Comparison of ENCODE assay signal across 20 cellular contexts in the genomic region with DNA sequence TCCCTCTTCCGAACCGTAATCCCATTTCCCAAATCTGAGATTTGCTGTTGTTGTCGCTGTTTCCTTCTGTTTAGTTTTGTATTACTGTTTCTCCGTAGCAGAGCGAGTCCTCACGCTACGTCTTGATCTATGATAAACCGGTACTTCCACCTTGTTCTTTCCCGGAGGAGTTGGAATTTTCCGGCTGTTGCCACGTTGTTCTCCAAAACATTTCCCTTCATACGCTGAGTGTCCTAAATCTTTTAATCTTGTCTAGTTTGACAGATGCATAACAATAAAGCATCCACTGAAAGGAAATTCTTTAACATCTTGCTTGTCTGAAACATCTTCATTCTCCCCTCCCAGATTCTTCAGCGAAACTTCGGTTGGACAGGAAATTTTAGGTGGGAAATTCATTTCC. TPM values are rescaled to one million over a fixed set of nuclear protein-coding genes. Genes with fewer than 3 reads are reported as not detected.
"Had no signal": no experiment of that assay in that cellular context is flagged by ENCODE, and none has a peak within 500 bp of the region (broad histone marks: within the 10 kb centered on the region; RNA-seq: fewer than 3 reads in every experiment).

No MANE protein-coding gene starts in this region.

RNA-seq across cellular contexts. Expression of a gene that starts 0.8 kb away (rescaled TPM):
- total RNA-seq: activated naive CD4-positive, alpha-beta T cell treated with anti-CD3 and anti-CD28 coated beads for 36 hours; activated naive CD4-positive, alpha-beta T cell treated with anti-CD3 and anti-CD28 coated beads, Interleukin-2, amount 50 U/mL, for 72 hours; activated naive CD8-positive, alpha-beta T cell treated with anti-CD3 and anti-CD28 coated beads for 36 hours; activated naive CD8-positive, alpha-beta T cell treated with anti-CD3 and anti-CD28 coated beads, Interleukin-2, amount 10 ng/mL, durations not matched to agents 7 days and 5 days; activated T-cell treated with anti-CD3 and anti-CD28 coated beads, Interleukin-2, amount 50 U/mL, for 4 hours; activated T-cell treated with anti-CD3 and anti-CD28 coated beads, Interleukin-2, amount 50 U/mL, for 72 hours; activated T-helper 1 cell treated with anti-CD3 and anti-CD28 coated beads, Interleukin-12 subunit alpha, Interleukin-12 subunit beta, Interleukin-2, Interleukin-4 antibody, amounts not matched to agents 30 ng/mL and 10 ng/mL and 1 ng/mL, durations not matched to agents 14 hours and 24 hours and 36 hours; activated T-helper 17 cell treated with anti-CD3 and anti-CD28 coated beads, Interleukin-2, amount 50 U/mL, for 72 hours; activated T-helper 2 cell treated with anti-CD3 and anti-CD28 coated beads, Interferon-gamma antibody, Interleukin-2, Interleukin-4, amounts not matched to agents 10 μg/mL and 5 μg/mL and 100 μg/mL, durations not matched to agents 14 hours and 24 hours and 36 hours; adrenal gland; aorta; ascending aorta; astrocyte; body of pancreas; breast epithelium; bronchial epithelial cell; cardiac muscle cell; cardiac septum; cerebellum had no signal
- polyA plus RNA-seq: adipose tissue, adrenal gland, aorta, cardiac muscle cell had no signal

RNA-seq across cellular contexts. Expression of a gene that starts 5.8 kb away (rescaled TPM):
- total RNA-seq: activated naive CD4-positive, alpha-beta T cell treated with anti-CD3 and anti-CD28 coated beads for 36 hours; activated naive CD4-positive, alpha-beta T cell treated with anti-CD3 and anti-CD28 coated beads, Interleukin-2, amount 50 U/mL, for 72 hours; activated naive CD8-positive, alpha-beta T cell treated with anti-CD3 and anti-CD28 coated beads for 36 hours; activated naive CD8-positive, alpha-beta T cell treated with anti-CD3 and anti-CD28 coated beads, Interleukin-2, amount 10 ng/mL, durations not matched to agents 7 days and 5 days; activated T-cell treated with anti-CD3 and anti-CD28 coated beads, Interleukin-2, amount 50 U/mL, for 4 hours; activated T-cell treated with anti-CD3 and anti-CD28 coated beads, Interleukin-2, amount 50 U/mL, for 72 hours; activated T-helper 1 cell treated with anti-CD3 and anti-CD28 coated beads, Interleukin-12 subunit alpha, Interleukin-12 subunit beta, Interleukin-2, Interleukin-4 antibody, amounts not matched to agents 30 ng/mL and 10 ng/mL and 1 ng/mL, durations not matched to agents 14 hours and 24 hours and 36 hours; activated T-helper 17 cell treated with anti-CD3 and anti-CD28 coated beads, Interleukin-2, amount 50 U/mL, for 72 hours; activated T-helper 2 cell treated with anti-CD3 and anti-CD28 coated beads, Interferon-gamma antibody, Interleukin-2, Interleukin-4, amounts not matched to agents 10 μg/mL and 5 μg/mL and 100 μg/mL, durations not matched to agents 14 hours and 24 hours and 36 hours; adrenal gland; aorta; ascending aorta; astrocyte; body of pancreas; breast epithelium; bronchial epithelial cell; cardiac muscle cell; cardiac septum; cerebellum had no signal
- polyA plus RNA-seq: adipose tissue, adrenal gland, aorta, cardiac muscle cell had no signal

RNA-seq across cellular contexts. Expression of a gene that starts 7.4 kb away (rescaled TPM):
- total RNA-seq: activated naive CD4-positive, alpha-beta T cell treated with anti-CD3 and anti-CD28 coated beads for 36 hours; activated naive CD4-positive, alpha-beta T cell treated with anti-CD3 and anti-CD28 coated beads, Interleukin-2, amount 50 U/mL, for 72 hours; activated naive CD8-positive, alpha-beta T cell treated with anti-CD3 and anti-CD28 coated beads for 36 hours; activated naive CD8-positive, alpha-beta T cell treated with anti-CD3 and anti-CD28 coated beads, Interleukin-2, amount 10 ng/mL, durations not matched to agents 7 days and 5 days; activated T-cell treated with anti-CD3 and anti-CD28 coated beads, Interleukin-2, amount 50 U/mL, for 4 hours; activated T-cell treated with anti-CD3 and anti-CD28 coated beads, Interleukin-2, amount 50 U/mL, for 72 hours; activated T-helper 1 cell treated with anti-CD3 and anti-CD28 coated beads, Interleukin-12 subunit alpha, Interleukin-12 subunit beta, Interleukin-2, Interleukin-4 antibody, amounts not matched to agents 30 ng/mL and 10 ng/mL and 1 ng/mL, durations not matched to agents 14 hours and 24 hours and 36 hours; activated T-helper 17 cell treated with anti-CD3 and anti-CD28 coated beads, Interleukin-2, amount 50 U/mL, for 72 hours; activated T-helper 2 cell treated with anti-CD3 and anti-CD28 coated beads, Interferon-gamma antibody, Interleukin-2, Interleukin-4, amounts not matched to agents 10 μg/mL and 5 μg/mL and 100 μg/mL, durations not matched to agents 14 hours and 24 hours and 36 hours; adrenal gland; aorta; ascending aorta; astrocyte; body of pancreas; breast epithelium; bronchial epithelial cell; cardiac muscle cell; cardiac septum; cerebellum had no signal
- polyA plus RNA-seq: adipose tissue, adrenal gland, aorta, cardiac muscle cell had no signal

RNA-seq across cellular contexts. Expression of a gene that starts 12.3 kb away (rescaled TPM):
- total RNA-seq: activated naive CD4-positive, alpha-beta T cell treated with anti-CD3 and anti-CD28 coated beads for 36 hours; activated naive CD4-positive, alpha-beta T cell treated with anti-CD3 and anti-CD28 coated beads, Interleukin-2, amount 50 U/mL, for 72 hours; activated naive CD8-positive, alpha-beta T cell treated with anti-CD3 and anti-CD28 coated beads for 36 hours; activated naive CD8-positive, alpha-beta T cell treated with anti-CD3 and anti-CD28 coated beads, Interleukin-2, amount 10 ng/mL, durations not matched to agents 7 days and 5 days; activated T-cell treated with anti-CD3 and anti-CD28 coated beads, Interleukin-2, amount 50 U/mL, for 4 hours; activated T-cell treated with anti-CD3 and anti-CD28 coated beads, Interleukin-2, amount 50 U/mL, for 72 hours; activated T-helper 1 cell treated with anti-CD3 and anti-CD28 coated beads, Interleukin-12 subunit alpha, Interleukin-12 subunit beta, Interleukin-2, Interleukin-4 antibody, amounts not matched to agents 30 ng/mL and 10 ng/mL and 1 ng/mL, durations not matched to agents 14 hours and 24 hours and 36 hours; activated T-helper 17 cell treated with anti-CD3 and anti-CD28 coated beads, Interleukin-2, amount 50 U/mL, for 72 hours; activated T-helper 2 cell treated with anti-CD3 and anti-CD28 coated beads, Interferon-gamma antibody, Interleukin-2, Interleukin-4, amounts not matched to agents 10 μg/mL and 5 μg/mL and 100 μg/mL, durations not matched to agents 14 hours and 24 hours and 36 hours; adrenal gland; aorta; ascending aorta; astrocyte; body of pancreas; breast epithelium; bronchial epithelial cell; cardiac muscle cell; cardiac septum; cerebellum had no signal
- polyA plus RNA-seq: adipose tissue, adrenal gland, aorta, cardiac muscle cell had no signal

RNA-seq across cellular contexts. Expression of a gene that starts 18.9 kb away (rescaled TPM):
- total RNA-seq: activated naive CD4-positive, alpha-beta T cell treated with anti-CD3 and anti-CD28 coated beads for 36 hours; activated naive CD4-positive, alpha-beta T cell treated with anti-CD3 and anti-CD28 coated beads, Interleukin-2, amount 50 U/mL, for 72 hours; activated naive CD8-positive, alpha-beta T cell treated with anti-CD3 and anti-CD28 coated beads for 36 hours; activated naive CD8-positive, alpha-beta T cell treated with anti-CD3 and anti-CD28 coated beads, Interleukin-2, amount 10 ng/mL, durations not matched to agents 7 days and 5 days; activated T-cell treated with anti-CD3 and anti-CD28 coated beads, Interleukin-2, amount 50 U/mL, for 4 hours; activated T-cell treated with anti-CD3 and anti-CD28 coated beads, Interleukin-2, amount 50 U/mL, for 72 hours; activated T-helper 1 cell treated with anti-CD3 and anti-CD28 coated beads, Interleukin-12 subunit alpha, Interleukin-12 subunit beta, Interleukin-2, Interleukin-4 antibody, amounts not matched to agents 30 ng/mL and 10 ng/mL and 1 ng/mL, durations not matched to agents 14 hours and 24 hours and 36 hours; activated T-helper 17 cell treated with anti-CD3 and anti-CD28 coated beads, Interleukin-2, amount 50 U/mL, for 72 hours; activated T-helper 2 cell treated with anti-CD3 and anti-CD28 coated beads, Interferon-gamma antibody, Interleukin-2, Interleukin-4, amounts not matched to agents 10 μg/mL and 5 μg/mL and 100 μg/mL, durations not matched to agents 14 hours and 24 hours and 36 hours; adrenal gland; aorta; ascending aorta; astrocyte; body of pancreas; breast epithelium; bronchial epithelial cell; cardiac muscle cell; cardiac septum; cerebellum had no signal
- polyA plus RNA-seq: adipose tissue, adrenal gland, aorta, cardiac muscle cell had no signal
